In the genomic region with DNA sequence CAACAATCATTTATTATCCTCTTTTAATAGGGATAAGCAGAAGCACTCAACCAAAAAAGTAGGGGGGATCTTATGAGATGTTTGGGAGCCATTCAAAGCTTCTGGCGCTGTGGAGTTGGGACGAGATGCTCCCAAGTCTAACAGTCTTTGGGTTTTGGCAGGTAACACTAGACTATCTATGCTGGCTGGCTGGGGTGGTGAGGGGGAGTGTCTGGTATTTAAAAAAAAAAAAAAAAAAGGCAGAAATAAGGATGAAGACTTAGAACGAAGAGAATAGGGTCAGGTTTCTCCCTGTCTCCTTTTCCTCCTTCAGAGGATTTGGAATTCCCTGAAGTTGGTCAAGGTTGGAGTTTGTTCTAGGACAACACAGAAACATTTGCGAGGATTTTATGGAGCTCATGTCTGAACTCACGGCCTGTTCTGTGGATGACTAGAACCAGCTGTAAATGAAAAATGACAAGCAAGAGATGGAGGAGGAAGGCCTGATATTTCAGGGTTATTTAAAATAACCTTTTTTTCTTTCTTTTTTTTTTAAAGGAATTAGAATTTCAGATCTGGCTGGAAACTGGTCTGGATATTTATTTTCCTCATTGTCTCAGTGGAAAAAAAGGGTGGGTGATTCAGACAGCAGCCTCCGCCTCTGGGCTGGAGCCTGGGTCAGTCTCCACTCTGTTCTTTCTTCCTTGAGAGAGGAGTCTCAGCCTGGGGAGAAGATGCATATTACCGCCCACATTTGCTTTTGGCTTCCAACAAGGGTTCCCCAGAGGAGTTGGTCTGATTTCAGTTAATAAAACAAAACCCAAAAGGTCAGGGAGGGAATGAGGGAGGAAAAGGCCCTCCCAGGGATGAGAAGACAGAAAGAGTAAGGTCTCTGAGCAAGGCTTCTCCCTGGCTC, we compare ENCODE assay signal across 14 cellular contexts.
A peak's percentile ranks its signal among the peaks of the same experiment; 100 is the strongest.
DNase-seq lines count a peak whose midpoint lies in the region; ATAC-seq and TF ChIP-seq lines count a peak whose summit lies in the region.
"Had no signal": no experiment of that assay in that cellular context is flagged by ENCODE, and none has a peak within 500 bp of the region (broad histone marks: within the 10 kb centered on the region; RNA-seq: fewer than 3 reads in every experiment).

No MANE protein-coding gene starts in this region.

- intact Hi-C loops in body of pancreas (cut with DNase I) = no loop called here
- intact Hi-C loops in cardiac septum (cut with DNase I) = loop anchor here (5.0 kb wide), 1 partner anchor 84 kb away; no protein-coding TSS in a partner anchor
- intact Hi-C loops in ovary (cut with DNase I) = no loop called here
- intact Hi-C loops in upper lobe of right lung (cut with DNase I) = no loop called here
- intact Hi-C loops in thyroid gland (cut with DNase I) = no loop called here

- H3K27ac ChIP-seq in body of pancreas (no peak overlapping the region), ovary (peak overlapping the region in 1 of 2 donors; percentile 73), upper lobe of right lung (peak overlapping the region; percentile 20), thyroid gland (peak overlapping the region in 1 of 3 donors; percentile 46)
- H3K27ac ChIP-seq: cardiac muscle cell had no signal

- H3K4me3 ChIP-seq in body of pancreas (no peak overlapping the region), ovary (no peak overlapping the region), upper lobe of right lung (no peak overlapping the region), thyroid gland (replicated peaks in 1 of 3) (no peak overlapping the region)
- H3K4me3 ChIP-seq: cardiac muscle cell, GM23338 had no signal

- ATAC-seq in body of pancreas = peak; percentile 40
- ATAC-seq in upper lobe of right lung = peak; percentile 43
- ATAC-seq in HG03108 (IDR thresholded peaks at IDR 0.05; ENCODE audit: unreplicated experiment) = no peak
- ATAC-seq: activated T-cell treated with anti-CD3 and anti-CD28 coated beads, Interleukin-2, amount 50 U/mL, for 4 hours; GM23338 had no signal

- TF ChIP-seq CTCF in body of pancreas (IDR thresholded peaks at IDR 0.05) (no peak), ovary (IDR thresholded peaks at IDR 0.05) (no peak), upper lobe of right lung (IDR thresholded peaks at IDR 0.05) (no peak), thyroid gland (IDR thresholded peaks at IDR 0.05) (no peak)

- WGBS in body of pancreas, 2 donors = 83 to 84% methylated on average over 7 of the region's 7 CpGs
- 6 to 13% (median 8%) methylated on average over 7 of the region's 7 CpGs for WGBS in ovary, 3 donors
- 77 to 87% methylated on average over 7 of the region's 7 CpGs for WGBS in thyroid gland, 2 donors

- TF ChIP-seq EP300 in ovary (IDR thresholded peaks at IDR 0.05) = no peak

- H3K27me3 ChIP-seq in body of pancreas = no peaks in the 10 kb centered on the region
- H3K27me3 ChIP-seq in ovary = no peaks in the 10 kb centered on the region
- no peaks in the 10 kb centered on the region for H3K27me3 ChIP-seq in upper lobe of right lung
- H3K27me3 ChIP-seq in thyroid gland = no peaks in the 10 kb centered on the region
- H3K27me3 ChIP-seq: cardiac muscle cell had no signal

- H3K4me1 ChIP-seq in body of pancreas (no peaks in the 10 kb centered on the region), ovary (ENCODE audit: insufficient read depth) (peaks cover 12% of the 10 kb centered on the region), upper lobe of right lung (peaks cover 20% of the 10 kb centered on the region), thyroid gland (peaks cover 0 to 15% of the 10 kb centered on the region in 2 donors)

- DNase-seq in body of pancreas (peak in 1 of 4 donors; percentile 35), cardiac septum (ENCODE audit: low spot score) (peak; percentile 78), ovary (peak; percentile 57 to 69 (median 63)), upper lobe of right lung (no peak), cerebellar cortex (ENCODE audit: low spot score) (no peak), islet precursor cell (no peak), thyroid gland (no peak)
- DNase-seq: activated T-cell treated with anti-CD3 and anti-CD28 coated beads, Interleukin-2, amount 50 U/mL, for 4 hours; NCI-H69; SHP77 treated with DMSO at 0.1 percent for 48 hours; small intestine had no signal

- H3K36me3 ChIP-seq in body of pancreas (replicated peaks in 1 of 2; ENCODE audit: insufficient read depth in 1 of 2, low read depth in 2 of 2) = no peaks in the 10 kb centered on the region
- H3K36me3 ChIP-seq in ovary = no peaks in the 10 kb centered on the region
- H3K36me3 ChIP-seq in upper lobe of right lung = no peaks in the 10 kb centered on the region
- H3K36me3 ChIP-seq in thyroid gland = no peaks in the 10 kb centered on the region
- H3K36me3 ChIP-seq: cardiac muscle cell had no signal

- no peak for TF ChIP-seq POLR2A in body of pancreas (IDR thresholded peaks at IDR 0.05)
- TF ChIP-seq POLR2A in ovary (IDR thresholded peaks at IDR 0.05) = no peak
- TF ChIP-seq POLR2A in thyroid gland (IDR thresholded peaks at IDR 0.05) = no peak

- H3K9me3 ChIP-seq in body of pancreas (no peaks in the 10 kb centered on the region), ovary (peaks cover 0 to 5% of the 10 kb centered on the region in 2 donors), upper lobe of right lung (no peaks in the 10 kb centered on the region), thyroid gland (no peaks in the 10 kb centered on the region)

Comparison
In these comparisons a context has a peak if more than half of its experiments do, and no peak if none do; other contexts are left out.
1. DNase-seq: peak in cardiac septum (single experiment) and ovary (5 of 5); none in upper lobe of right lung (single experiment), cerebellar cortex (single experiment), islet precursor cell (single experiment) and thyroid gland (0 of 2).